ENCODE assay signal across 8 cellular contexts in the genomic region with DNA sequence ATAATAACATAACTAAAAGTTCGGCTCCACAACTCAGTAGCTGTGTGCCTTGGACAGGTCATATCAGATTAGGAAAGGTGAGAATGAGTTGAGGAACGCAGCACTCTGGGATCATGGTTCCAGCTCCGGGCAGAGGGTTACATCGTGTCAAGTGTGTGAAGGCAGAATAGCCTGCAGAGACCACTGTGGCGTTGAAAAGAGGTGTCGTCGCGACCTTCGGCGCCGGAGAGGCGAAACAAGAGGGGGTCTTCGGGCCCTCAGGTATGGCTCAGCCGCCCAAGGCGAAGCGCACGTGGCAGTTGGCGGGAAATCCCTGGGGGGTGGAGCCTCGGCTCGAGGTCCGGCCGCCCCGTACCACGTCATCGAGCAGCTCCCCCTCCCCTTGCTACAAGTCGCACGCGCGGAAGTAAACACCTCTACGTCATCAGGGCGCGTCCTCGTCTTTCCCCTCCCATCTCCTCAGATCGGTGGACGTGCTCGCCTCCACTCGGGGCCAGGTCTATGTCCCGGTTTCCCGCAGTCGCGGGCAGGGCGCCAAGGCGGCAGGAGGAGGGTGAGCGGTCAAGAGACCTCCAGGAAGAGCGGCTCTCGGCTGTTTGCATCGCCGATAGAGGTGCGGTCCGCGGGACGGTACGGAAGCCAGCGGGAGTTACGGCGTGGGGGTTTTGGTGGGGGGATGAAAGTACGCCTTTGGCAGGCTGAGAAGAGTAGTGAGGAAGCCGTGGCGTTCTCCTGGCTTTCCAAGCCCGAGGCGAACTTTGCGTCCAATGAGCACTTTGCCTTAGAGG. TPM values are rescaled to one million over a fixed set of nuclear protein-coding genes. Genes with fewer than 3 reads are reported as not detected.
DNase-seq lines count a peak whose midpoint lies in the region; ATAC-seq and TF ChIP-seq lines count a peak whose summit lies in the region.

A gene with protein sequence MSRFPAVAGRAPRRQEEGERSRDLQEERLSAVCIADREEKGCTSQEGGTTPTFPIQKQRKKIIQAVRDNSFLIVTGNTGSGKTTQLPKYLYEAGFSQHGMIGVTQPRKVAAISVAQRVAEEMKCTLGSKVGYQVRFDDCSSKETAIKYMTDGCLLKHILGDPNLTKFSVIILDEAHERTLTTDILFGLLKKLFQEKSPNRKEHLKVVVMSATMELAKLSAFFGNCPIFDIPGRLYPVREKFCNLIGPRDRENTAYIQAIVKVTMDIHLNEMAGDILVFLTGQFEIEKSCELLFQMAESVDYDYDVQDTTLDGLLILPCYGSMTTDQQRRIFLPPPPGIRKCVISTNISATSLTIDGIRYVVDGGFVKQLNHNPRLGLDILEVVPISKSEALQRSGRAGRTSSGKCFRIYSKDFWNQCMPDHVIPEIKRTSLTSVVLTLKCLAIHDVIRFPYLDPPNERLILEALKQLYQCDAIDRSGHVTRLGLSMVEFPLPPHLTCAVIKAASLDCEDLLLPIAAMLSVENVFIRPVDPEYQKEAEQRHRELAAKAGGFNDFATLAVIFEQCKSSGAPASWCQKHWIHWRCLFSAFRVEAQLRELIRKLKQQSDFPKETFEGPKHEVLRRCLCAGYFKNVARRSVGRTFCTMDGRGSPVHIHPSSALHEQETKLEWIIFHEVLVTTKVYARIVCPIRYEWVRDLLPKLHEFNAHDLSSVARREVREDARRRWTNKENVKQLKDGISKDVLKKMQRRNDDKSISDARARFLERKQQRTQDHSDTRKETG (plus strand): TSS at position 440 of the 788 bp plus-strand sequence. CDS start 62 bp downstream, at position 502.

- DNase-seq in NCI-H146 treated with DMSO at 0.1 percent for 48 hours (lab: John Stamatoyannopoulos, UW; ENCODE audit: unreplicated experiment) (peak; percentile 85), T-helper 1 cell (peak; percentile 89 to 96 (median 92)), adrenal gland (peak; percentile 94 to 99 (median 97)), heart right ventricle (peak; percentile 91 to 96), posterior cingulate gyrus (peak; percentile 87 to 99 (median 94)), type B pancreatic cell (ENCODE audit: extremely low spot score, unreplicated experiment) (peak; percentile 93)

- intact Hi-C loops in adrenal gland (cut with DNase I) = no loop called here
- intact Hi-C loops in heart right ventricle (cut with DNase I) = loop anchor here in 3 of 10 donors (10.0 kb wide), 1 partner anchor 251 kb away; no protein-coding TSS in a partner anchor
- intact Hi-C loops in posterior cingulate gyrus (cut with DNase I) = loop anchor here (5.0 kb wide), 1 partner anchor 52 kb away; a partner anchor contains a TSS

- ATAC-seq in HG02798 (IDR thresholded peaks at IDR 0.05; ENCODE audit: poor library complexity, unreplicated experiment) (peak; percentile 93), heart right ventricle (peak; percentile 97 to 100 (median 99))

- H3K9me3 Mint-ChIP-seq in type B pancreatic cell = peaks cover 6% of the 10 kb centered on the region

- H3K27ac ChIP-seq in adrenal gland (peak within 1 kb of the TSS; percentile 73 to 84 (median 75)), heart right ventricle (peak within 1 kb of the TSS in 9 of 10 donors; percentile 64 to 93 (median 81))

- WGBS in adrenal gland, 4 donors = 8 to 26% (median 9%) methylated on average over 21 to 62 of the region's 62 CpGs
- WGBS in heart right ventricle, 2 donors = 6 to 9% methylated on average over 62 of the region's 62 CpGs

- TF ChIP-seq POLR2A in GM10847 (IDR thresholded peaks at IDR 0.05; ENCODE audit: extremely low read depth, insufficient read length) (peak; percentile 66), adrenal gland (IDR thresholded peaks at IDR 0.05) (peak; percentile 62 to 71)

- H3K27ac Mint-ChIP-seq in type B pancreatic cell = peak within 1 kb of the TSS; percentile 99

- H3K27me3 Mint-ChIP-seq in type B pancreatic cell = peaks cover 7% of the 10 kb centered on the region

- peaks cover 14% of the 10 kb centered on the region for H3K4me1 Mint-ChIP-seq in type B pancreatic cell (ENCODE audit: unreplicated experiment)

- H3K9me3 ChIP-seq in adrenal gland (replicated peaks in 1 of 3) (no peaks in the 10 kb centered on the region), heart right ventricle (no peaks in the 10 kb centered on the region)

- H3K36me3 Mint-ChIP-seq in type B pancreatic cell = peaks cover 3% of the 10 kb centered on the region

- TF ChIP-seq CTCF in adrenal gland (IDR thresholded peaks at IDR 0.05) (no peak), heart right ventricle (IDR thresholded peaks at IDR 0.05) (no peak), type B pancreatic cell (conservative IDR thresholded peaks at IDR 0.05) (no peak)

- H3K4me3 ChIP-seq in adrenal gland (peak within 1 kb of the TSS; percentile 73 to 100 (median 94)), heart right ventricle (peak within 1 kb of the TSS; percentile 74 to 97 (median 90))

- H3K36me3 ChIP-seq in adrenal gland (replicated peaks in 1 of 2) (peaks cover 0 to 1% of the 10 kb centered on the region in 2 donors), heart right ventricle (peaks cover 0 to 5% (median under 1%) of the 10 kb centered on the region in 9 donors)

- peak within 1 kb of the TSS; percentile 100 for H3K4me3 Mint-ChIP-seq in type B pancreatic cell

- peaks cover 3 to 12% of the 10 kb centered on the region in 2 donors for H3K4me1 ChIP-seq in adrenal gland (replicated peaks in 1 of 2)
- peaks cover 0 to 18% (median 13%) of the 10 kb centered on the region in 9 donors for H3K4me1 ChIP-seq in heart right ventricle

- no peaks in the 10 kb centered on the region for H3K27me3 ChIP-seq in adrenal gland
- no peaks in the 10 kb centered on the region for H3K27me3 ChIP-seq in heart right ventricle

RNA-seq across cellular contexts. Expression of the gene that starts here (rescaled TPM):
- total RNA-seq in adrenal gland (10 to 100 TPM; 20.3 to 48.6 (median 39.8) TPM), heart right ventricle (10 to 100 TPM; 14.2 to 22.9 (median 20.7) TPM), type B pancreatic cell (ENCODE audit: low replicate concordance) (30.6 and 50.4 TPM in 2 replicates)
- polyA plus RNA-seq in adrenal gland (10 to 100 TPM; 19.3 to 27.8 (median 25.7) TPM), heart right ventricle (10 to 100 TPM in 1 of 2 donors, 1 to 10 TPM in 1; 6.9 to 10.0 TPM)

Comparison
In these comparisons a context has a peak if more than half of its experiments do, and no peak if none do; other contexts are left out.
1. Peak in every context shown above with its lines: DNase-seq, ATAC-seq, H3K4me3 ChIP-seq and H3K27ac ChIP-seq.